In genomic region chr11:41113160-41113559, GRCh38 we compare ENCODE assay signal across 17 cellular contexts.
A peak's percentile ranks its signal among the peaks of the same experiment; 100 is the strongest.
DNase-seq lines count a peak whose midpoint lies in the region; ATAC-seq and TF ChIP-seq lines count a peak whose summit lies in the region.
"Had no signal": no experiment of that assay in that cellular context is flagged by ENCODE, and none has a peak within 500 bp of the region (broad histone marks: within the 10 kb centered on the region; RNA-seq: fewer than 3 reads in every experiment).

No MANE protein-coding gene starts in this region.

- TF ChIP-seq EP300 in neural cell (conservative IDR thresholded peaks at IDR 0.05; ENCODE audit: poor library complexity, severe bottlenecking): peak; percentile 62

- no peaks in the 10 kb centered on the region for H3K27me3 ChIP-seq in neural cell (ENCODE audit: insufficient read depth, low read depth, low read length)
- H3K27me3 ChIP-seq: BLaER1 treated with 17β-estradiol and CSF1 and Interleukin-3, amounts not matched to agents 10 nM and 100 nM had no signal

- H3K9me3 ChIP-seq in neural cell (ENCODE audit: low read length): no peaks in the 10 kb centered on the region
- H3K9me3 ChIP-seq: BLaER1 treated with 17β-estradiol and CSF1 and Interleukin-3, amounts not matched to agents 10 nM and 100 nM; Caco-2 had no signal

- no peaks in the 10 kb centered on the region for H3K36me3 ChIP-seq in neural cell (ENCODE audit: insufficient read depth, low read length)
- H3K36me3 ChIP-seq: BLaER1 treated with 17β-estradiol and CSF1 and Interleukin-3, amounts not matched to agents 10 nM and 100 nM had no signal

- no peaks in the 10 kb centered on the region for H3F3A ChIP-seq in neural cell (ENCODE audit: insufficient read depth, low read length, poor library complexity, severe bottlenecking)

- no peak overlapping the region for H3K4me3 ChIP-seq in neural cell (ENCODE audit: low read length)
- H3K4me3 ChIP-seq: BLaER1 treated with 17β-estradiol and CSF1 and Interleukin-3, amounts not matched to agents 10 nM and 100 nM had no signal

- TF ChIP-seq RAD21 in neural cell (conservative IDR thresholded peaks at IDR 0.05): no peak

- peak overlapping the region; percentile 25 for H3K27ac ChIP-seq in neural cell (ENCODE audit: low read length)
- H3K27ac ChIP-seq: BLaER1 treated with 17β-estradiol and CSF1 and Interleukin-3, amounts not matched to agents 10 nM and 100 nM; C4-2B had no signal

- DNase-seq in NCI-H146 (lab: John Stamatoyannopoulos, UW): peak; percentile 3
- DNase-seq in NCI-H69 (lab: John Stamatoyannopoulos, UW): peak; percentile 69
- DNase-seq in NCI-H2196 (lab: John Stamatoyannopoulos, UW; ENCODE audit: unreplicated experiment): no peak
- DNase-seq in NCI-H1694 (lab: John Stamatoyannopoulos, UW): no peak
- DNase-seq in AML-193 (lab: John Stamatoyannopoulos, UW): no peak
- DNase-seq: 8988T; ACHN; Caco-2; Calu3; CD4-positive, alpha-beta T cell; CD8-positive, alpha-beta T cell; DMS79 treated with DMSO at 0.1 percent for 48 hours; GF-D8 had no signal

- H4K20me1 ChIP-seq in neural cell (ENCODE audit: insufficient read depth): no peaks in the 10 kb centered on the region
- H4K20me1 ChIP-seq: BLaER1 treated with 17β-estradiol and CSF1 and Interleukin-3, amounts not matched to agents 10 nM and 100 nM had no signal

- H3K9me2 ChIP-seq in neural cell (ENCODE audit: insufficient read depth, low read length): no peaks in the 10 kb centered on the region

- TF ChIP-seq CTCF in neural cell (IDR thresholded peaks at IDR 0.05; ENCODE audit: poor library complexity, severe bottlenecking): no peak

- no peak overlapping the region for H3K9ac ChIP-seq in neural cell (ENCODE audit: low read length)
- H3K9ac ChIP-seq: BLaER1 treated with 17β-estradiol and CSF1 and Interleukin-3, amounts not matched to agents 10 nM and 100 nM had no signal

- ATAC-seq in HG03108 (IDR thresholded peaks at IDR 0.05; ENCODE audit: unreplicated experiment): no peak
- ATAC-seq: CD8-positive, alpha-beta T cell had no signal

- H2AFZ ChIP-seq in neural cell (ENCODE audit: low read depth, low read length): no peak overlapping the region

- H3K79me2 ChIP-seq in neural cell (replicated peaks; ENCODE audit: insufficient read depth, low read length): no peaks in the 10 kb centered on the region

- H3K4me2 ChIP-seq in neural cell (ENCODE audit: low read length): no peak overlapping the region
- H3K4me2 ChIP-seq: BLaER1 treated with 17β-estradiol and CSF1 and Interleukin-3, amounts not matched to agents 10 nM and 100 nM had no signal

TF ChIP-seq in neural cell, 6 proteins besides CTCF, POLR2A, EP300 and RAD21:
- peak; percentile 55 for TF ChIP-seq POLR2AphosphoS5 (IDR thresholded peaks at IDR 0.05)
- no peak for TF ChIP-seq MXI1 (conservative IDR thresholded peaks at IDR 0.05; ENCODE audit: poor library complexity, severe bottlenecking)
TF ChIP-seq in neural cell: peak in this region for 1.

Comparison
In these comparisons a context has a peak if more than half of its experiments do, and no peak if none do; other contexts are left out.
1. DNase-seq: peak in NCI-H146 (single experiment) and NCI-H69 (single experiment); none in NCI-H2196 (single experiment), NCI-H1694 (single experiment) and AML-193 (0 of 2).